7 cellular contexts compared by ENCODE assay signal in the genomic region with DNA sequence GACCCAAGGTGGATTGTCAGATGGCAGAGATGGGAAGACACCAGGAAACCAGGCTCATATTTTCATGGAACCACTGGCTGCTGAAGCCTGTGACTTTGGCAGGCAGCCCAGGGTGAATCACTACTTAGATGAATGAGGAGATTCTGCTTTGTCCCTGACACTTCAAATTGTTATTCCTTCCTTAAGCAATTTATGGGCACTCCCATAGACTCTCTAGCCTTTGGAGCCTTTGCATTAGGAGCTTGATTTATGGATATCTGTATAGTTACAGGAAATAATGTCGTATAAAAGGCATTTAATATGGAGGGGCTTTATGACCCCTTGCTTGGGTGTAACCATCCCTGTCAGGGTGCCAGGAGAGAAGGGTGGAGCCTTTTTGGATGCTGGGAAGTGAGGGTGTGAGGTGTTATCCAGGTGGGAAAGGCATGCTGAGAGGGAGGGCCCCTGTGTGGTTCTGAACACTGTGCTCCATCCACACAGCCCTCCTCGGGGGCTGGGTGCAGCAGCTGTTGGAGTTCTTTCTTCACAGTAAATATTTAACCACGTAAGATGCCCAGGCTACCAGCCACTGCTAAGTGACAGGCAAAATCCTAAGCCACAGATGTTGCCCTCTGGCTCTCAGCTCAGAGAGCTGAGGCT. TPM values are rescaled to one million over a fixed set of nuclear protein-coding genes. Genes with fewer than 3 reads are reported as not detected.
DNase-seq lines count a peak whose midpoint lies in the region; ATAC-seq and TF ChIP-seq lines count a peak whose summit lies in the region.

No MANE protein-coding gene starts in this region.

- no peak for TF ChIP-seq CTCF in RWPE1 (conservative IDR thresholded peaks at IDR 0.05; ENCODE audit: low read depth)

- CTCF ChIA-PET in RWPE1 (lab: Yijun Ruan, JAX): interaction anchor here (0.5 to 0.6 kb wide), 3 partner anchors 21 to 42 kb away, joined by 3 read pairs; no protein-coding TSS in a partner anchor

- DNase-seq in HT-29 (ENCODE audit: low spot score) (peak; percentile 75), RWPE1 (ENCODE audit: low spot score) (peak; percentile 72), foreskin melanocyte (peak; percentile 76), retina (no peak)
- DNase-seq in stimulated activated CD4-positive, alpha-beta T cell treated with anti-CD3 and anti-CD28 coated beads, Interleukin-15, amount 100 ng/mL, for 24 hours: no peak

- H3K27ac ChIP-seq in RWPE1: peak overlapping the region; percentile 81
- peak overlapping the region; percentile 20 for H3K27ac ChIP-seq in temporal lobe (ENCODE audit: low read depth, low read length)

- POLR2A ChIA-PET in RWPE1 (lab: Yijun Ruan, JAX; ENCODE audit: low non-redundant PET): interaction anchor here (0.5 to 1.0 kb wide), 2 partner anchors 9 to 18 kb away, joined by 5 to 8 read pairs; no protein-coding TSS in a partner anchor

- ATAC-seq in HG02763 (IDR thresholded peaks at IDR 0.05; ENCODE audit: unreplicated experiment): no peak

RNA-seq across cellular contexts. Expression of a gene that starts 35.3 kb away (rescaled TPM):
- 1.8 TPM in 2 replicates for total RNA-seq in HT-29 (2014; rRNA removed; shearing (Covaris generic))
- 2.0 TPM for total RNA-seq in temporal lobe

RNA-seq across cellular contexts. Expression of a gene that starts 38.6 kb away (rescaled TPM):
- total RNA-seq in HT-29 (2014; rRNA removed; shearing (Covaris generic)): not detected in 2 replicates
- 0.49 TPM for total RNA-seq in temporal lobe

RNA-seq across cellular contexts. Expression of a gene that starts 41.9 kb away (rescaled TPM):
- total RNA-seq in HT-29 (2014; rRNA removed; shearing (Covaris generic)): 144 and 195 TPM in 2 replicates
- total RNA-seq in temporal lobe: 31.2 TPM

RNA-seq across cellular contexts. Expression of a gene that starts 42.0 kb away (rescaled TPM):
- total RNA-seq in HT-29 (2014; rRNA removed; shearing (Covaris generic)): 212 and 216 TPM in 2 replicates
- total RNA-seq in temporal lobe: 35.4 TPM

RNA-seq across cellular contexts. Expression of a gene that starts 46.7 kb away (rescaled TPM):
- 0.84 and 3.8 TPM in 2 replicates for total RNA-seq in HT-29 (2014; rRNA removed; shearing (Covaris generic))
- total RNA-seq in temporal lobe: 2.2 TPM

Comparison
In these comparisons a context has a peak if more than half of its experiments do, and no peak if none do; other contexts are left out.
1. DNase-seq: peak in HT-29 (single experiment), RWPE1 (single experiment) and foreskin melanocyte (single experiment); none in stimulated activated CD4-positive, alpha-beta T cell treated with anti-CD3 and anti-CD28 coated beads, Interleukin-15, amount 100 ng/mL, for 24 hours (single experiment) and retina (single experiment).